Comparison of ENCODE assay signal across 1 cellular context in the genomic region with DNA sequence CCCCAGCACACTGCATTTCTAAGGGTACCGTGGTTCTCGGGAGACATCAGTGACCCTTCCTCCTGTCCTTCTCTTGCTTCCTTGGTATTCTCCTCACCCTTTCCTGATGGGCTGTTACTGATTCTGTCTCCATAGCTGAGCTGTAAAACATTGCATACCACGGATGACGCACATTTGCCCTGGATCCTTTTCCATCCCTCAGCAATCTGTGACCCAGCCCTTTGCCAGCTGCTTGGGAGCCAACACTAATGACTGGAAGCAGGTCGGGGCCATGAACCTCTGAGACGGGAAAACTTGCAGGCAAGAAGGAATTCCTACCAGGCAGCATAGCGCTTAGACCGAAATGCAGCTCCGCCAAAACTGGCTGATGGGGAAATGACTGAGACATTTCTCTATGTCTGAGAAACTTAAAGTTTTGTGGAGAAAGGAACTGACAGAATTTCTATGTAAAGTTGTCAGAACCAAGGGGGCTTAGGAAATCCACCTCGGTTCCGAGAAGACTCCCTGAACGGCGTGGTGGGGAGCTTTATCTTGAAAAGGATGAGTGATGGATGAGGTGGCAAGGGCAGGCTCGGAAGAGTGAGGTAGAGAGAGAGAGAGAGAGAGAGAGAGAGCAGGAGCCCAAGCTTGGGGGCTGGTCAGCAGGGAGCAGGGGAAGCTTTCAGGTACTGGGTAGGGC.
TF ChIP-seq lines count a peak whose summit lies in the region.

No MANE protein-coding gene starts in this region.

TF ChIP-seq in GM12878, 131 proteins besides CTCF, POLR2A, EP300 and RAD21:
- TF ChIP-seq YY1 (IDR thresholded peaks at IDR 0.05; ENCODE audit: low read depth, low read length) (no peak), SRF (IDR thresholded peaks at IDR 0.05; ENCODE audit: low read depth in 2 of 2, low read length in 2 of 2) (no peak), REST (IDR thresholded peaks at IDR 0.05; ENCODE audit: low read depth, low read length) (no peak), ZSCAN29 (IDR thresholded peaks at IDR 0.05) (no peak), NFYA (IDR thresholded peaks at IDR 0.05; ENCODE audit: borderline replicate concordance, low read depth, low read length) (no peak), HDGF (IDR thresholded peaks at IDR 0.05) (no peak), ESRRA (IDR thresholded peaks at IDR 0.05; ENCODE audit: low read length) (no peak), ASH2L (IDR thresholded peaks at IDR 0.05; ENCODE audit: borderline replicate concordance, low read depth) (no peak), MTA3 (IDR thresholded peaks at IDR 0.05; ENCODE audit: borderline replicate concordance, low read length) (no peak), LARP7 (IDR thresholded peaks at IDR 0.05) (no peak), RFX5 (IDR thresholded peaks at IDR 0.05; ENCODE audit: low read depth, low read length) (no peak), JUND (IDR thresholded peaks at IDR 0.05; ENCODE audit: low read depth, low read length) (no peak), NR2F1 (conservative IDR thresholded peaks at IDR 0.05) (no peak), SREBF2 (IDR thresholded peaks at IDR 0.05; ENCODE audit: low read length) (no peak), ZZZ3 (IDR thresholded peaks at IDR 0.05; ENCODE audit: control insufficient read depth, insufficient read length, low read depth) (peak; percentile 11), YBX1 (IDR thresholded peaks at IDR 0.05) (no peak), EGR1 (IDR thresholded peaks at IDR 0.05; ENCODE audit: borderline replicate concordance in 1 of 2, low read depth in 2 of 2, low read length in 2 of 2) (no peak), SMARCA5 (IDR thresholded peaks at IDR 0.05) (no peak), KDM1A (IDR thresholded peaks at IDR 0.05; ENCODE audit: borderline replicate concordance) (no peak)
- TF ChIP-seq, protein P1, sequence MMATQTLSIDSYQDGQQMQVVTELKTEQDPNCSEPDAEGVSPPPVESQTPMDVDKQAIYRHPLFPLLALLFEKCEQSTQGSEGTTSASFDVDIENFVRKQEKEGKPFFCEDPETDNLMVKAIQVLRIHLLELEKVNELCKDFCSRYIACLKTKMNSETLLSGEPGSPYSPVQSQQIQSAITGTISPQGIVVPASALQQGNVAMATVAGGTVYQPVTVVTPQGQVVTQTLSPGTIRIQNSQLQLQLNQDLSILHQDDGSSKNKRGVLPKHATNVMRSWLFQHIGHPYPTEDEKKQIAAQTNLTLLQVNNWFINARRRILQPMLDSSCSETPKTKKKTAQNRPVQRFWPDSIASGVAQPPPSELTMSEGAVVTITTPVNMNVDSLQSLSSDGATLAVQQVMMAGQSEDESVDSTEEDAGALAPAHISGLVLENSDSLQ (IDR thresholded peaks at IDR 0.05), result peak; percentile 54; the same call in 1 of the 2 replicates
- TF ChIP-seq, protein P2, sequence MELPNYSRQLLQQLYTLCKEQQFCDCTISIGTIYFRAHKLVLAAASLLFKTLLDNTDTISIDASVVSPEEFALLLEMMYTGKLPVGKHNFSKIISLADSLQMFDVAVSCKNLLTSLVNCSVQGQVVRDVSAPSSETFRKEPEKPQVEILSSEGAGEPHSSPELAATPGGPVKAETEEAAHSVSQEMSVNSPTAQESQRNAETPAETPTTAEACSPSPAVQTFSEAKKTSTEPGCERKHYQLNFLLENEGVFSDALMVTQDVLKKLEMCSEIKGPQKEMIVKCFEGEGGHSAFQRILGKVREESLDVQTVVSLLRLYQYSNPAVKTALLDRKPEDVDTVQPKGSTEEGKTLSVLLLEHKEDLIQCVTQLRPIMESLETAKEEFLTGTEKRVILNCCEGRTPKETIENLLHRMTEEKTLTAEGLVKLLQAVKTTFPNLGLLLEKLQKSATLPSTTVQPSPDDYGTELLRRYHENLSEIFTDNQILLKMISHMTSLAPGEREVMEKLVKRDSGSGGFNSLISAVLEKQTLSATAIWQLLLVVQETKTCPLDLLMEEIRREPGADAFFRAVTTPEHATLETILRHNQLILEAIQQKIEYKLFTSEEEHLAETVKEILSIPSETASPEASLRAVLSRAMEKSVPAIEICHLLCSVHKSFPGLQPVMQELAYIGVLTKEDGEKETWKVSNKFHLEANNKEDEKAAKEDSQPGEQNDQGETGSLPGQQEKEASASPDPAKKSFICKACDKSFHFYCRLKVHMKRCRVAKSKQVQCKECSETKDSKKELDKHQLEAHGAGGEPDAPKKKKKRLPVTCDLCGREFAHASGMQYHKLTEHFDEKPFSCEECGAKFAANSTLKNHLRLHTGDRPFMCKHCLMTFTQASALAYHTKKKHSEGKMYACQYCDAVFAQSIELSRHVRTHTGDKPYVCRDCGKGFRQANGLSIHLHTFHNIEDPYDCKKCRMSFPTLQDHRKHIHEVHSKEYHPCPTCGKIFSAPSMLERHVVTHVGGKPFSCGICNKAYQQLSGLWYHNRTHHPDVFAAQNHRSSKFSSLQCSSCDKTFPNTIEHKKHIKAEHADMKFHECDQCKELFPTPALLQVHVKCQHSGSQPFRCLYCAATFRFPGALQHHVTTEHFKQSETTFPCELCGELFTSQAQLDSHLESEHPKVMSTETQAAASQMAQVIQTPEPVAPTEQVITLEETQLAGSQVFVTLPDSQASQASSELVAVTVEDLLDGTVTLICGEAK (IDR thresholded peaks at IDR 0.05; ENCODE audit: borderline replicate concordance), result 0 out of 2 replicates have a peak, but pooled peaks have one; percentile 14
